In genomic region chr2:29618024-29618423, GRCh38 we compare ENCODE assay signal across 18 cellular contexts.
DNase-seq lines count a peak whose midpoint lies in the region; TF ChIP-seq lines count a peak whose summit lies in the region.
"Had no signal": no experiment of that assay in that cellular context is flagged by ENCODE, and none has a peak within 500 bp of the region (broad histone marks: within the 10 kb centered on the region; RNA-seq: fewer than 3 reads in every experiment).

No MANE protein-coding gene starts in this region.

- peak overlapping the region; percentile 71 for H3K27ac ChIP-seq in hepatocyte
- H3K27ac ChIP-seq in liver (ENCODE audit: low read depth in 1 of 2, low read length in 2 of 2): no peak overlapping the region
- no peak overlapping the region for H3K27ac ChIP-seq in trophoblast cell (ENCODE audit: low read depth, low read length)
- H3K27ac ChIP-seq in MM.1S (ENCODE audit: low read length): no peak overlapping the region
- H3K27ac ChIP-seq: BLaER1 treated with 17β-estradiol and CSF1 and Interleukin-3, amounts not matched to agents 10 nM and 100 nM; HL-60 had no signal

- H2AFZ ChIP-seq in hepatocyte (no peak overlapping the region), trophoblast cell (ENCODE audit: insufficient read depth, low read length, poor library complexity) (no peak overlapping the region), MM.1S (ENCODE audit: low read length) (no peak overlapping the region)
- H2AFZ ChIP-seq: GM23338 had no signal

- H3K36me3 ChIP-seq in hepatocyte (replicated peaks; ENCODE audit: insufficient read depth, low read depth): no peaks in the 10 kb centered on the region
- H3K36me3 ChIP-seq in liver (ENCODE audit: control insufficient read depth in 4 of 4, insufficient read depth in 3 of 4, low read depth in 1 of 4, low read length in 3 of 4): no peaks in the 10 kb centered on the region
- no peaks in the 10 kb centered on the region for H3K36me3 ChIP-seq in trophoblast cell (ENCODE audit: control insufficient read depth in 1 of 2, insufficient read depth in 2 of 2, low read length in 2 of 2)
- no peaks in the 10 kb centered on the region for H3K36me3 ChIP-seq in MM.1S (replicated peaks; ENCODE audit: insufficient read depth, low read length)
- H3K36me3 ChIP-seq: BLaER1 treated with 17β-estradiol and CSF1 and Interleukin-3, amounts not matched to agents 10 nM and 100 nM had no signal

- DNase-seq in HuH-7 (ENCODE audit: low spot score) (peak; percentile 5), hepatocyte (ENCODE audit: low spot score) (peak; percentile 22), trophoblast cell (no peak), SKM-1 treated with dmso at 0.1 percent for 144 hours (lab: John Stamatoyannopoulos, UW; ENCODE audit: unreplicated experiment) (no peak), MM.1S (no peak), NCI-H2081 treated with DMSO at 0.1 percent for 48 hours (lab: John Stamatoyannopoulos, UW) (no peak), HFFc6 (no peak)
- DNase-seq: 8988T; Calu3; CD8-positive, alpha-beta T cell; HCEC 1CT; KBM-7 had no signal

- no peak overlapping the region for H3K23ac ChIP-seq in trophoblast cell (ENCODE audit: low read length)

- no peak overlapping the region for H3K4ac ChIP-seq in trophoblast cell (ENCODE audit: low read depth, low read length)

- H3K9me3 ChIP-seq in hepatocyte (ENCODE audit: low read depth) (no peaks in the 10 kb centered on the region), liver (ENCODE audit: control insufficient read depth in 4 of 4, low read length in 3 of 4) (no peaks in the 10 kb centered on the region), trophoblast cell (ENCODE audit: insufficient read depth, low read depth, low read length) (no peaks in the 10 kb centered on the region), MM.1S (replicated peaks; ENCODE audit: insufficient read depth, low read length) (no peaks in the 10 kb centered on the region)
- H3K9me3 ChIP-seq: BLaER1 treated with 17β-estradiol and CSF1 and Interleukin-3, amounts not matched to agents 10 nM and 100 nM had no signal

- H3K27ac Mint-ChIP-seq in HFFc6: no peak overlapping the region
- H3K27ac Mint-ChIP-seq: B cell; CD8-positive, alpha-beta T cell; GM23338; IgD-negative memory B cell had no signal

- peaks cover 22% of the 10 kb centered on the region for H3K27me3 Mint-ChIP-seq in HFFc6 (ENCODE audit: insufficient read depth)

- H4K20me1 ChIP-seq in hepatocyte (ENCODE audit: insufficient read depth, poor library complexity, severe bottlenecking): no peaks in the 10 kb centered on the region
- no peaks in the 10 kb centered on the region for H4K20me1 ChIP-seq in MM.1S (ENCODE audit: insufficient read depth, low read length)
- H4K20me1 ChIP-seq: BLaER1 treated with 17β-estradiol and CSF1 and Interleukin-3, amounts not matched to agents 10 nM and 100 nM had no signal

- H3K4me2 ChIP-seq in hepatocyte (no peak overlapping the region), trophoblast cell (ENCODE audit: low read length) (no peak overlapping the region), MM.1S (ENCODE audit: low read depth, low read length) (no peak overlapping the region)
- H3K4me2 ChIP-seq: BLaER1 treated with 17β-estradiol and CSF1 and Interleukin-3, amounts not matched to agents 10 nM and 100 nM; GM23338 had no signal

- no peaks in the 10 kb centered on the region for H3K9me2 ChIP-seq in hepatocyte (replicated peaks; ENCODE audit: insufficient read depth)
- no peaks in the 10 kb centered on the region for H3K9me2 ChIP-seq in MM.1S (replicated peaks; ENCODE audit: insufficient read depth, low read length)

- H3K9me3 Mint-ChIP-seq in HFFc6: peaks cover 4% of the 10 kb centered on the region; the same call in 1 of the 2 replicates
- H3K9me3 Mint-ChIP-seq: CD8-positive, alpha-beta T cell had no signal

- H3K14ac ChIP-seq in trophoblast cell (ENCODE audit: low read length): peak overlapping the region; percentile 59

- no peak overlapping the region for H3K4me3 Mint-ChIP-seq in HFFc6
- H3K4me3 Mint-ChIP-seq: B cell; CD8-positive, alpha-beta T cell; GM23338; IgD-negative memory B cell had no signal

- H4K91ac ChIP-seq in trophoblast cell (ENCODE audit: low read depth, low read length): peak overlapping the region; percentile 70

- no peak overlapping the region for H2AK5ac ChIP-seq in trophoblast cell (ENCODE audit: low read length)

- peak overlapping the region; percentile 42 for H3K18ac ChIP-seq in trophoblast cell (ENCODE audit: low read length)

- H3K79me1 ChIP-seq in trophoblast cell (ENCODE audit: low read length): peaks cover 29% of the 10 kb centered on the region

- H3K4me1 Mint-ChIP-seq in HFFc6 (ENCODE audit: low read depth): no peaks in the 10 kb centered on the region
- H3K4me1 Mint-ChIP-seq: B cell, IgD-negative memory B cell had no signal

- H3K27me3 ChIP-seq in hepatocyte (no peaks in the 10 kb centered on the region), liver (ENCODE audit: control insufficient read depth in 4 of 4, insufficient read depth in 4 of 4, low read length in 3 of 4) (no peaks in the 10 kb centered on the region), trophoblast cell (ENCODE audit: insufficient read depth, low read length) (no peaks in the 10 kb centered on the region), MM.1S (replicated peaks; ENCODE audit: insufficient read depth, low read length) (no peaks in the 10 kb centered on the region)
- H3K27me3 ChIP-seq: BLaER1 treated with 17β-estradiol and CSF1 and Interleukin-3, amounts not matched to agents 10 nM and 100 nM had no signal

- H3K4me1 ChIP-seq in hepatocyte (ENCODE audit: insufficient read depth) (peaks cover 13% of the 10 kb centered on the region), liver (ENCODE audit: control insufficient read depth in 4 of 4, insufficient read depth in 4 of 4, low read length in 3 of 4) (peaks cover 0 to 8% (median 2%) of the 10 kb centered on the region in 4 donors), trophoblast cell (ENCODE audit: control insufficient read depth in 1 of 2, insufficient read depth in 2 of 2, low read length in 2 of 2) (peaks cover 15 to 30% of the 10 kb centered on the region in 2 experiments), MM.1S (ENCODE audit: low read length) (no peaks in the 10 kb centered on the region)
- H3K4me1 ChIP-seq: BLaER1 treated with 17β-estradiol and CSF1 and Interleukin-3, amounts not matched to agents 10 nM and 100 nM had no signal

- no peak overlapping the region for H3K9ac ChIP-seq in liver (ENCODE audit: low read depth in 1 of 2, low read length in 2 of 2)
- H3K9ac ChIP-seq in trophoblast cell (ENCODE audit: low read length): no peak overlapping the region
- no peak overlapping the region for H3K9ac ChIP-seq in MM.1S (ENCODE audit: low read length)
- H3K9ac ChIP-seq: BLaER1 treated with 17β-estradiol and CSF1 and Interleukin-3, amounts not matched to agents 10 nM and 100 nM had no signal

- no peaks in the 10 kb centered on the region for H3F3A ChIP-seq in MM.1S (ENCODE audit: insufficient read depth, low read length)

- peak overlapping the region; percentile 17 for H2BK5ac ChIP-seq in trophoblast cell (ENCODE audit: low read depth, low read length, poor library complexity)

- peak overlapping the region; percentile 61 for H2BK120ac ChIP-seq in trophoblast cell (ENCODE audit: insufficient read depth, low read length, poor library complexity)

- peak; percentile 28 to 30 for TF ChIP-seq RAD21 in liver (IDR thresholded peaks at IDR 0.05)

- TF ChIP-seq CTCF in hepatocyte (IDR thresholded peaks at IDR 0.05; ENCODE audit: poor library complexity) (no peak), liver (IDR thresholded peaks at IDR 0.05; ENCODE audit: low read depth, low read length, missing input control) (no peak), MM.1S (IDR thresholded peaks at IDR 0.05; ENCODE audit: low read length) (no peak), HFFc6 (IDR thresholded peaks at IDR 0.05) (no peak)

- 98% methylated on average over 2 of the region's 2 CpGs for WGBS in hepatocyte (ENCODE audit: low lambda C conversion rate, missing lambda C conversion rate)
- 72% methylated on average over 2 of the region's 2 CpGs for WGBS in liver
- WGBS in trophoblast cell (ENCODE audit: extremely low coverage, insufficient coverage, insufficient read length): no CpG with 5 or more reads among the region's 2 CpGs

- H3K4me3 ChIP-seq in hepatocyte (no peak overlapping the region), liver (ENCODE audit: low read depth in 1 of 3, low read length in 3 of 3) (no peak overlapping the region), trophoblast cell (ENCODE audit: low read depth, low read length) (no peak overlapping the region), MM.1S (ENCODE audit: low read length) (no peak overlapping the region)
- H3K4me3 ChIP-seq: BLaER1 treated with 17β-estradiol and CSF1 and Interleukin-3, amounts not matched to agents 10 nM and 100 nM; GM23338 had no signal

- no peak overlapping the region for H4K12ac ChIP-seq in trophoblast cell (ENCODE audit: low read depth, low read length)

- H3K79me2 ChIP-seq in hepatocyte (no peaks in the 10 kb centered on the region), trophoblast cell (ENCODE audit: control insufficient read depth, insufficient read depth, low read length, poor library complexity) (no peaks in the 10 kb centered on the region), MM.1S (ENCODE audit: low read length) (no peaks in the 10 kb centered on the region)

- no peaks in the 10 kb centered on the region for H3K36me3 Mint-ChIP-seq in HFFc6 (ENCODE audit: low read depth)
- H3K36me3 Mint-ChIP-seq: CD8-positive, alpha-beta T cell; IgD-negative memory B cell had no signal

- H2BK12ac ChIP-seq in trophoblast cell (ENCODE audit: low read length): peak overlapping the region; percentile 81

- H4K8ac ChIP-seq in trophoblast cell (ENCODE audit: low read depth, low read length): peak overlapping the region; percentile 14

TF ChIP-seq in liver, 16 proteins besides CTCF, POLR2A, EP300 and RAD21 (continues in another document):
- TF ChIP-seq ZBTB33 (IDR thresholded peaks at IDR 0.05) (no peak), NR2F2 (IDR thresholded peaks at IDR 0.05) (no peak), HNF4A (conservative IDR thresholded peaks at IDR 0.05) (peak; percentile 95 to 97), TAF1 (conservative IDR thresholded peaks at IDR 0.05) (no peak), EGR1 (IDR thresholded peaks at IDR 0.05; ENCODE audit: low read depth in 2 of 2) (no peak), RXRA (IDR thresholded peaks at IDR 0.05) (peak; percentile 56 to 58)

Comparison
In these comparisons a context has a peak if more than half of its experiments do, and no peak if none do; other contexts are left out.
1. DNase-seq: peak in HuH-7 (single experiment) and hepatocyte (single experiment); none in trophoblast cell (0 of 2), SKM-1 treated with dmso at 0.1 percent for 144 hours (single experiment), MM.1S (single experiment), NCI-H2081 treated with DMSO at 0.1 percent for 48 hours (single experiment) and HFFc6 (single experiment).